12 cellular contexts compared by ENCODE assay signal in the genomic region with DNA sequence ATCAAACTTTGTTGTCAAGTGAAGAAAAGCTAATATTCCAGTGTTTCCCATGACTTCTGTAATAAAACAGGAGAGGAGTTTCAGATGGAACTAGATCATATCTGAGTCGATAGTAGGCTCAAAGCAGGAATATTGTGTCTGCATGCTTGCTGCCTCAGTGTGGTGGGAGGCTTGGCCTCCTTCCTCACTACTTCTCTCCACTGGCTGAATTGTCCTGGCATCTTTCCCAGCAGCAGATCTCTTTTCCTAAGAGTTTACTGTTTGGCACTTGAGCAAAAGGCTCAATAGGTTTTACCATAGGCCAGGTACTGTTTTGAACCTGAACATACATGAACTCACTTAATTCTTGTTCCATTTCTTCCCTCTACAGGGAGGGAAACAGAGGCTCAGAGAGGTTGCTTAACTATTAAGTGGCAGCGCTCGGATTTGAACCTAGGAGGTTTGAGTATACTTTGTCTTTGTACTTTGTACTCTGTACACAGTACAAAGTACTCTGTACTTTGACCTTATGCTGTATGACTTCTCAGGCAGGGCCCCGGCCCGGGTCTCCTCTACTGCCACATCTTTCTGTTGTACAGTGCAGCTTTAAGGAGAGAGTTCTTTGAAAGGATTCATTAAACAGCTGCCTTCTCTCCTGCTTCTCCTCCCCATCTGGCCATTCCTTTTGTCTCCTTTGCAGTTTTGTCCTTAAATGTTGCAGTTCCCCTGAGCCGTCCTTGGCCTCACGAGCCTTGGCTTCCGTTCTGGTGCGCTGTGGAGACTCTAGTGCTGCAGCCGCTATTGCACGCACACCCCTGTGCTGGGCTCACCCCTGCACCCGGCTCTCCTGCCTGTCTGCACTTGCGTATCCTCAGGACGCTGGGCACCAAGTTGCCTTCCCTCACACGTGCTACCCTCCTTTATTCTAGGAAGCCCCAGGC. TPM values are rescaled to one million over a fixed set of nuclear protein-coding genes. Genes with fewer than 3 reads are reported as not detected.
A peak's percentile ranks its signal among the peaks of the same experiment; 100 is the strongest.
DNase-seq lines count a peak whose midpoint lies in the region; ATAC-seq and TF ChIP-seq lines count a peak whose summit lies in the region.
"Had no signal": no experiment of that assay in that cellular context is flagged by ENCODE, and none has a peak within 500 bp of the region (broad histone marks: within the 10 kb centered on the region; RNA-seq: fewer than 3 reads in every experiment).

No MANE protein-coding gene starts in this region.

- intact Hi-C loops in Right ventricle myocardium inferior (cut with DNase I) (no loop called here), cardiac septum (cut with DNase I) (no loop called here), uterus (cut with DNase I; ENCODE audit: low total_unique reads) (no loop called here)

- H3K9me3 Mint-ChIP-seq in H9: no peaks in the 10 kb centered on the region

- H3K79me1 ChIP-seq in H9 (ENCODE audit: insufficient read depth, low read depth, low read length, poor library complexity, severe bottlenecking): no peaks in the 10 kb centered on the region

- no peak overlapping the region for H3K27ac ChIP-seq in brain microvascular endothelial cell
- H3K27ac ChIP-seq in uterus: peak overlapping the region; percentile 63 to 80
- H3K27ac ChIP-seq in H9 (ENCODE audit: insufficient read length, low read depth, low read length): no peak overlapping the region
- H3K27ac ChIP-seq: neutrophil had no signal

- H3K36me3 Mint-ChIP-seq in H9 (ENCODE audit: insufficient read depth in 1 of 3, low read depth in 3 of 3): no peaks in the 10 kb centered on the region; a peak in 1 of 7 replicates

- no peak overlapping the region for H4K91ac ChIP-seq in H9 (ENCODE audit: insufficient read length, low read depth, low read length)

- H2AK5ac ChIP-seq in H9 (ENCODE audit: insufficient read length, low read length): no peak overlapping the region

- no peak for TF ChIP-seq POLR2A in uterus (IDR thresholded peaks at IDR 0.05)

- no peak overlapping the region for H3K4ac ChIP-seq in H9 (ENCODE audit: low read depth, low read length)

- H3T11ph ChIP-seq in H9 (ENCODE audit: low read length): no peak overlapping the region

- no peak overlapping the region for H3K56ac ChIP-seq in H9 (ENCODE audit: insufficient read length, low read depth, low read length)

- DNase-seq in Right ventricle myocardium inferior (ENCODE audit: missing footprints) (peak; percentile 75), cardiac septum (ENCODE audit: low spot score) (no peak), brain microvascular endothelial cell (peak; percentile 38), left kidney (ENCODE audit: low read depth, low spot score) (peak; percentile 59), uterus (peak; percentile 70), H9 (no peak)
- DNase-seq in stimulated activated CD4-positive, alpha-beta T cell treated with anti-CD3 and anti-CD28 coated beads, Interleukin-2, amount 100 ng/mL, for 24 hours: no peak
- DNase-seq: amniotic stem cell had no signal

- no peak overlapping the region for H3K23ac ChIP-seq in H9 (ENCODE audit: insufficient read length, low read depth, low read length)

- no peak overlapping the region for H2BK15ac ChIP-seq in H9 (ENCODE audit: low read depth, low read length)

- H3K9me3 ChIP-seq in uterus (no peaks in the 10 kb centered on the region), H9 (ENCODE audit: control insufficient read depth, low read depth, low read length) (no peaks in the 10 kb centered on the region)
- H3K9me3 ChIP-seq: BLaER1, neutrophil had no signal

- H3K4me1 Mint-ChIP-seq in H9: peaks cover 30 to 37% of the 10 kb centered on the region in 2 experiments

- H4K20me1 ChIP-seq in H9 (ENCODE audit: control insufficient read depth, insufficient read depth, insufficient read length): no peaks in the 10 kb centered on the region
- H4K20me1 ChIP-seq: BLaER1 had no signal

- no peak overlapping the region for H4K5ac ChIP-seq in H9 (ENCODE audit: insufficient read length, low read depth, low read length)

- no peak overlapping the region for H3K14ac ChIP-seq in H9 (ENCODE audit: insufficient read depth, low read length)

- H3K27ac Mint-ChIP-seq in H9: peak overlapping the region in 1 of 3 experiments; percentile 49; a peak in 1 of 7 replicates

- no CpG with 5 or more reads among the region's 15 CpGs for WGBS in H9 (ENCODE audit: extremely low coverage, insufficient read length, low lambda C conversion rate)

- H4K8ac ChIP-seq in H9 (replicated peaks; ENCODE audit: insufficient read length, low read depth, low read length): no peak overlapping the region

- H3K36me3 ChIP-seq in brain microvascular endothelial cell (replicated peaks) (no peaks in the 10 kb centered on the region), uterus (no peaks in the 10 kb centered on the region)
- H3K36me3 ChIP-seq: BLaER1, neutrophil had no signal

- in situ Hi-C loops in brain microvascular endothelial cell (cut with HindIII; ENCODE audit: low pct_ligation_motif_present, low sequenced_read_pairs): no loop called here

- H2BK120ac ChIP-seq in H9 (ENCODE audit: low read depth, low read length, poor library complexity, severe bottlenecking): no peak overlapping the region

- H3K4me2 ChIP-seq in H9 (ENCODE audit: insufficient read depth, insufficient read length, low read length): no peak overlapping the region

- H3K4me3 Mint-ChIP-seq in H9: no peak overlapping the region

- H3K27me3 ChIP-seq in brain microvascular endothelial cell (replicated peaks) (no peaks in the 10 kb centered on the region), uterus (no peaks in the 10 kb centered on the region), H9 (ENCODE audit: insufficient read depth, low read length) (no peaks in the 10 kb centered on the region)
- H3K27me3 ChIP-seq: BLaER1, neutrophil had no signal

- no peaks in the 10 kb centered on the region for H3K79me2 ChIP-seq in H9 (ENCODE audit: insufficient read depth, low read length)

- no peak overlapping the region for H2BK12ac ChIP-seq in H9 (ENCODE audit: insufficient read length, low read depth, low read length)

- H3K4me1 ChIP-seq in uterus (peaks cover 12 to 14% of the 10 kb centered on the region in 2 donors), H9 (ENCODE audit: insufficient read depth, low read length) (no peaks in the 10 kb centered on the region)

- no peak overlapping the region for H2AFZ ChIP-seq in H9 (ENCODE audit: low read length)

- H3K4me3 ChIP-seq in brain microvascular endothelial cell (ENCODE audit: low read depth, low read length): no peak overlapping the region
- H3K4me3 ChIP-seq in uterus: no peak overlapping the region
- H3K4me3 ChIP-seq: BLaER1 had no signal

- no peak overlapping the region for H2BK20ac ChIP-seq in H9 (ENCODE audit: low read depth, low read length, poor library complexity, severe bottlenecking)

- TF ChIP-seq CTCF in brain microvascular endothelial cell (IDR thresholded peaks at IDR 0.05; ENCODE audit: low read depth, low read length, missing control alignments) (no peak), uterus (IDR thresholded peaks at IDR 0.05) (no peak), H9 (conservative IDR thresholded peaks at IDR 0.05) (no peak)

- ATAC-seq in Right ventricle myocardium inferior (peak; percentile 77), GM21528 (IDR thresholded peaks at IDR 0.05; ENCODE audit: low FRiP score, unreplicated experiment) (no peak)
- ATAC-seq: HCT116 had no signal

- H2BK5ac ChIP-seq in H9 (ENCODE audit: insufficient read length, low read length): no peak overlapping the region

- no peak overlapping the region for H3K9ac ChIP-seq in H9 (ENCODE audit: extremely low read depth, insufficient read length, low read length)

- no peaks in the 10 kb centered on the region for H3K27me3 Mint-ChIP-seq in H9 (ENCODE audit: low read depth)

- no peak overlapping the region for H3K18ac ChIP-seq in H9 (ENCODE audit: insufficient read length, low read depth, low read length)

- H3K23me2 ChIP-seq in H9 (ENCODE audit: insufficient read length, low read depth, low read length, poor library complexity, severe bottlenecking): no peaks in the 10 kb centered on the region

RNA-seq across cellular contexts. Expression of gene B3GLCT, which starts 8.1 kb away (rescaled TPM):
- total RNA-seq in Right ventricle myocardium inferior (15.4 TPM), cardiac septum (17.5 TPM), uterus (10 to 100 TPM; 20.0 to 83.1 (median 31.7) TPM), H9 (2021) (5.4 and 5.8 TPM in 2 replicates)

RNA-seq across cellular contexts. Expression of gene HSPH1, which starts 46.2 kb away (rescaled TPM):
- total RNA-seq in Right ventricle myocardium inferior (74.7 TPM), cardiac septum (61.9 TPM), uterus (10 to 100 TPM; 11.3 to 74.7 (median 46.2) TPM), H9 (2021) (141 and 145 TPM in 2 replicates)

Comparison
In these comparisons a context has a peak if more than half of its experiments do, and no peak if none do; other contexts are left out.
1. DNase-seq: peak in Right ventricle myocardium inferior (single experiment), brain microvascular endothelial cell (single experiment), left kidney (single experiment) and uterus (2 of 2); none in cardiac septum (single experiment), H9 (single experiment) and stimulated activated CD4-positive, alpha-beta T cell treated with anti-CD3 and anti-CD28 coated beads, Interleukin-2, amount 100 ng/mL, for 24 hours (0 of 2).
2. H3K27ac ChIP-seq: peak in uterus (2 of 2); none in brain microvascular endothelial cell (single experiment) and H9 (single experiment).